ENCODE assay signal across 1 cellular context in the genomic region with DNA sequence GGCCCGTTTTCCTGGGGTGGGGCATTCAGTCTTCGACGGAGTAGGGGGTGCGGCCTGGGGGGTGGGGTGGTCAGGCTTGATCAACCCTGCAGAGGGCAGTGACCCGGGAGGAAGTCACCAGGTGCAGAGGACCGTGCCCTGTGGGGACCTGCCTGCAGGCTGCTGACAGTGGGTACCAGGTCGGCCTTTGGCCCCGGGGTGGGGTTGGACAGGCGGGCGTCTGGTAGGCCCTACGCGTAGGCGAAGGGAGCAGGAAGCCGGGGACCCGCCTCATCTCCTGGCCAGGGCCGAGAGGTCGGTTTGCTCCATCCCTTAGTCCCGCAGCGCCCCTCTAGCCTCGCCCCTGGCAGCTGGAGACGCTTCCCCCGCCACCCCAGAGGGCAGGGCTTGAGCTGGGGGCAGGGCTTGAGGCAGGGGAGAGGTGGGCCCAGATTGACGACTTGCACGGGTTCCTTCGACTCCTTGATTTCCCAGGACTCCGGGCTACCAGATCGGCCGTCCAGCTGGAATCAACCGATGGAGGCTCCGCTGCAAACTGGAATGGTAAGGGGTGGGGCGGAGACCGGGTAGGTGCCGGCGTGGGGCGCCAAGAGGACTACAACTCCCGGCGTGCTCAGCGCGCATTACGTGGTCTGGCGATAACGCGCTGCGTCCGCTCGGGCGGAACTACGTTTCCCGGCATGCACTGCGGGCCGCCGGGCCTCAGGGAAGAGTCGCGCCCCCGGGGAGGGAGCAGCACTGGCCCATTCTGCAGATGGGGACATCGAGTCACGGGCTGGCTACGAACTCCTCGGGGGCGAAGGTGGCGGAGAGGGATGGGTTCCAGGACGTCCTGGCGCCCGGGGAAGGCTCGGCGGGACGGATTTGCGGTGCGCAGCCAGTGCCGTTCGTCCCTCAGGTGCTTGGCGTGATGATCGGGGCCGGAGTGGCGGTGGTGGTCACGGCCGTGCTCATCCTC.
TF ChIP-seq lines count a peak whose summit lies in the region.

Gene PNPLA6, plus strand, starts transcription at position 683 of the 958 bp plus-strand sequence. Its CDS starts 72 bp downstream, at position 755.

TF ChIP-seq in HepG2, 621 proteins besides CTCF, POLR2A, EP300 and RAD21 (continued from another document and continues in another):
- TF ChIP-seq GPBP1L1 (CRISPR knock-in tag; IDR thresholded peaks at IDR 0.05) (no peak), ZNF879 (CRISPR knock-in tag; IDR thresholded peaks at IDR 0.05) (no peak), MYC (CRISPR knock-in tag; IDR thresholded peaks at IDR 0.05; ENCODE audit: borderline replicate concordance) (peak; percentile 75; the same call in 1 of the 2 replicates), ZNF430 (CRISPR knock-in tag; IDR thresholded peaks at IDR 0.05) (no peak), ZNF883 (CRISPR knock-in tag; IDR thresholded peaks at IDR 0.05; ENCODE audit: not compliant biosample characterization) (peak; percentile 76), ZFP36 (IDR thresholded peaks at IDR 0.05; ENCODE audit: borderline replicate concordance, low read depth, low read length, partially characterized antibody) (no peak), SMARCC2 (IDR thresholded peaks at IDR 0.05) (no peak), ZNF576 (CRISPR knock-in tag; IDR thresholded peaks at IDR 0.05) (no peak), ZNF17 (CRISPR knock-in tag; IDR thresholded peaks at IDR 0.05) (no peak), TCF12 (IDR thresholded peaks at IDR 0.05) (no peak), TCF12 (CRISPR knock-in tag; IDR thresholded peaks at IDR 0.05) (0 out of 2 replicates have a peak, but pooled peaks have one; percentile 10), NAIF1 (CRISPR knock-in tag; IDR thresholded peaks at IDR 0.05; ENCODE audit: borderline replicate concordance) (no peak), NFIB (CRISPR knock-in tag; IDR thresholded peaks at IDR 0.05; ENCODE audit: borderline replicate concordance) (no peak), GATAD2A (CRISPR knock-in tag; IDR thresholded peaks at IDR 0.05) (no peak), BCL6 (CRISPR knock-in tag; IDR thresholded peaks at IDR 0.05) (peak; percentile 32; the same call in 1 of the 2 replicates), KMT2A (CRISPR knock-in tag; IDR thresholded peaks at IDR 0.05) (no peak), ZUFSP (CRISPR knock-in tag; IDR thresholded peaks at IDR 0.05; ENCODE audit: borderline replicate concordance) (no peak), XBP1 (CRISPR knock-in tag; IDR thresholded peaks at IDR 0.05) (no peak), ZBTB38 (CRISPR knock-in tag; IDR thresholded peaks at IDR 0.05) (peak; percentile 81), GPN1 (CRISPR knock-in tag; IDR thresholded peaks at IDR 0.05; ENCODE audit: borderline replicate concordance) (no peak), TGIF2 (CRISPR knock-in tag; IDR thresholded peaks at IDR 0.05) (no peak), PAWR (CRISPR knock-in tag; IDR thresholded peaks at IDR 0.05; ENCODE audit: borderline replicate concordance) (peak; percentile 90; the same call in 1 of the 2 replicates), ZNF264 (CRISPR knock-in tag; IDR thresholded peaks at IDR 0.05) (no peak), RBFOX2 (IDR thresholded peaks at IDR 0.05; ENCODE audit: low read depth, low read length) (peak; percentile 82), SMAD3 (CRISPR knock-in tag; IDR thresholded peaks at IDR 0.05) (no peak), HNF4G (IDR thresholded peaks at IDR 0.05; ENCODE audit: borderline replicate concordance, low read depth, low read length) (no peak), HNF4G (CRISPR knock-in tag; IDR thresholded peaks at IDR 0.05; ENCODE audit: borderline replicate concordance, low read depth) (no peak), CREM (IDR thresholded peaks at IDR 0.05) (peak; percentile 99), CREM (CRISPR knock-in tag; IDR thresholded peaks at IDR 0.05) (no peak; the same call in 1 of the 2 replicates), SIX4 (CRISPR knock-in tag; IDR thresholded peaks at IDR 0.05) (peak; percentile 23; the same call in 1 of the 2 replicates), MTF1 (CRISPR knock-in tag; IDR thresholded peaks at IDR 0.05) (no peak)
- TF ChIP-seq, protein P1, sequence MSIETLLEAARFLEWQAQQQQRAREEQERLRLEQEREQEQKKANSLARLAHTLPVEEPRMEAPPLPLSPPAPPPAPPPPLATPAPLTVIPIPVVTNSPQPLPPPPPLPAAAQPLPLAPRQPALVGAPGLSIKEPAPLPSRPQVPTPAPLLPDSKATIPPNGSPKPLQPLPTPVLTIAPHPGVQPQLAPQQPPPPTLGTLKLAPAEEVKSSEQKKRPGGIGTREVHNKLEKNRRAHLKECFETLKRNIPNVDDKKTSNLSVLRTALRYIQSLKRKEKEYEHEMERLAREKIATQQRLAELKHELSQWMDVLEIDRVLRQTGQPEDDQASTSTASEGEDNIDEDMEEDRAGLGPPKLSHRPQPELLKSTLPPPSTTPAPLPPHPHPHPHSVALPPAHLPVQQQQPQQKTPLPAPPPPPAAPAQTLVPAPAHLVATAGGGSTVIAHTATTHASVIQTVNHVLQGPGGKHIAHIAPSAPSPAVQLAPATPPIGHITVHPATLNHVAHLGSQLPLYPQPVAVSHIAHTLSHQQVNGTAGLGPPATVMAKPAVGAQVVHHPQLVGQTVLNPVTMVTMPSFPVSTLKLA (IDR thresholded peaks at IDR 0.05) = no peak
- TF ChIP-seq, protein P2, sequence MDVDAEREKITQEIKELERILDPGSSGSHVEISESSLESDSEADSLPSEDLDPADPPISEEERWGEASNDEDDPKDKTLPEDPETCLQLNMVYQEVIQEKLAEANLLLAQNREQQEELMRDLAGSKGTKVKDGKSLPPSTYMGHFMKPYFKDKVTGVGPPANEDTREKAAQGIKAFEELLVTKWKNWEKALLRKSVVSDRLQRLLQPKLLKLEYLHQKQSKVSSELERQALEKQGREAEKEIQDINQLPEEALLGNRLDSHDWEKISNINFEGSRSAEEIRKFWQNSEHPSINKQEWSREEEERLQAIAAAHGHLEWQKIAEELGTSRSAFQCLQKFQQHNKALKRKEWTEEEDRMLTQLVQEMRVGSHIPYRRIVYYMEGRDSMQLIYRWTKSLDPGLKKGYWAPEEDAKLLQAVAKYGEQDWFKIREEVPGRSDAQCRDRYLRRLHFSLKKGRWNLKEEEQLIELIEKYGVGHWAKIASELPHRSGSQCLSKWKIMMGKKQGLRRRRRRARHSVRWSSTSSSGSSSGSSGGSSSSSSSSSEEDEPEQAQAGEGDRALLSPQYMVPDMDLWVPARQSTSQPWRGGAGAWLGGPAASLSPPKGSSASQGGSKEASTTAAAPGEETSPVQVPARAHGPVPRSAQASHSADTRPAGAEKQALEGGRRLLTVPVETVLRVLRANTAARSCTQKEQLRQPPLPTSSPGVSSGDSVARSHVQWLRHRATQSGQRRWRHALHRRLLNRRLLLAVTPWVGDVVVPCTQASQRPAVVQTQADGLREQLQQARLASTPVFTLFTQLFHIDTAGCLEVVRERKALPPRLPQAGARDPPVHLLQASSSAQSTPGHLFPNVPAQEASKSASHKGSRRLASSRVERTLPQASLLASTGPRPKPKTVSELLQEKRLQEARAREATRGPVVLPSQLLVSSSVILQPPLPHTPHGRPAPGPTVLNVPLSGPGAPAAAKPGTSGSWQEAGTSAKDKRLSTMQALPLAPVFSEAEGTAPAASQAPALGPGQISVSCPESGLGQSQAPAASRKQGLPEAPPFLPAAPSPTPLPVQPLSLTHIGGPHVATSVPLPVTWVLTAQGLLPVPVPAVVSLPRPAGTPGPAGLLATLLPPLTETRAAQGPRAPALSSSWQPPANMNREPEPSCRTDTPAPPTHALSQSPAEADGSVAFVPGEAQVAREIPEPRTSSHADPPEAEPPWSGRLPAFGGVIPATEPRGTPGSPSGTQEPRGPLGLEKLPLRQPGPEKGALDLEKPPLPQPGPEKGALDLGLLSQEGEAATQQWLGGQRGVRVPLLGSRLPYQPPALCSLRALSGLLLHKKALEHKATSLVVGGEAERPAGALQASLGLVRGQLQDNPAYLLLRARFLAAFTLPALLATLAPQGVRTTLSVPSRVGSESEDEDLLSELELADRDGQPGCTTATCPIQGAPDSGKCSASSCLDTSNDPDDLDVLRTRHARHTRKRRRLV (CRISPR knock-in tag; IDR thresholded peaks at IDR 0.05) = peak; percentile 58; the same call in 1 of the 2 replicates
- TF ChIP-seq, protein P3, sequence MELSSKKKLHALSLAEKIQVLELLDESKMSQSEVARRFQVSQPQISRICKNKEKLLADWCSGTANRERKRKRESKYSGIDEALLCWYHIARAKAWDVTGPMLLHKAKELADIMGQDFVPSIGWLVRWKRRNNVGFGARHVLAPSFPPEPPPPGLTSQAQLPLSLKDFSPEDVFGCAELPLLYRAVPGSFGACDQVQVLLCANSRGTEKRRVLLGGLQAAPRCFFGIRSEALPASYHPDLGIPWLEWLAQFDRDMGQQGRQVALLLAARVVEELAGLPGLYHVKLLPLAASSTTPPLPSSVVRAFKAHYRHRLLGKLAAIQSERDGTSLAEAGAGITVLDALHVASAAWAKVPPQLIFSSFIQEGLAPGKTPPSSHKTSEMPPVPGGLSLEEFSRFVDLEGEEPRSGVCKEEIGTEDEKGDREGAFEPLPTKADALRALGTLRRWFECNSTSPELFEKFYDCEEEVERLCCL (CRISPR knock-in tag; IDR thresholded peaks at IDR 0.05; ENCODE audit: borderline replicate concordance) = no peak
- TF ChIP-seq, protein P4, sequence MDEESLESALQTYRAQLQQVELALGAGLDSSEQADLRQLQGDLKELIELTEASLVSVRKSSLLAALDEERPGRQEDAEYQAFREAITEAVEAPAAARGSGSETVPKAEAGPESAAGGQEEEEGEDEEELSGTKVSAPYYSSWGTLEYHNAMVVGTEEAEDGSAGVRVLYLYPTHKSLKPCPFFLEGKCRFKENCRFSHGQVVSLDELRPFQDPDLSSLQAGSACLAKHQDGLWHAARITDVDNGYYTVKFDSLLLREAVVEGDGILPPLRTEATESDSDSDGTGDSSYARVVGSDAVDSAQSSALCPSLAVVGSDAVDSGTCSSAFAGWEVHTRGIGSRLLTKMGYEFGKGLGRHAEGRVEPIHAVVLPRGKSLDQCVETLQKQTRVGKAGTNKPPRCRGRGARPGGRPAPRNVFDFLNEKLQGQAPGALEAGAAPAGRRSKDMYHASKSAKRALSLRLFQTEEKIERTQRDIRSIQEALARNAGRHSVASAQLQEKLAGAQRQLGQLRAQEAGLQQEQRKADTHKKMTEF (CRISPR knock-in tag; IDR thresholded peaks at IDR 0.05) = peak; percentile 56
- TF ChIP-seq, protein P5, sequence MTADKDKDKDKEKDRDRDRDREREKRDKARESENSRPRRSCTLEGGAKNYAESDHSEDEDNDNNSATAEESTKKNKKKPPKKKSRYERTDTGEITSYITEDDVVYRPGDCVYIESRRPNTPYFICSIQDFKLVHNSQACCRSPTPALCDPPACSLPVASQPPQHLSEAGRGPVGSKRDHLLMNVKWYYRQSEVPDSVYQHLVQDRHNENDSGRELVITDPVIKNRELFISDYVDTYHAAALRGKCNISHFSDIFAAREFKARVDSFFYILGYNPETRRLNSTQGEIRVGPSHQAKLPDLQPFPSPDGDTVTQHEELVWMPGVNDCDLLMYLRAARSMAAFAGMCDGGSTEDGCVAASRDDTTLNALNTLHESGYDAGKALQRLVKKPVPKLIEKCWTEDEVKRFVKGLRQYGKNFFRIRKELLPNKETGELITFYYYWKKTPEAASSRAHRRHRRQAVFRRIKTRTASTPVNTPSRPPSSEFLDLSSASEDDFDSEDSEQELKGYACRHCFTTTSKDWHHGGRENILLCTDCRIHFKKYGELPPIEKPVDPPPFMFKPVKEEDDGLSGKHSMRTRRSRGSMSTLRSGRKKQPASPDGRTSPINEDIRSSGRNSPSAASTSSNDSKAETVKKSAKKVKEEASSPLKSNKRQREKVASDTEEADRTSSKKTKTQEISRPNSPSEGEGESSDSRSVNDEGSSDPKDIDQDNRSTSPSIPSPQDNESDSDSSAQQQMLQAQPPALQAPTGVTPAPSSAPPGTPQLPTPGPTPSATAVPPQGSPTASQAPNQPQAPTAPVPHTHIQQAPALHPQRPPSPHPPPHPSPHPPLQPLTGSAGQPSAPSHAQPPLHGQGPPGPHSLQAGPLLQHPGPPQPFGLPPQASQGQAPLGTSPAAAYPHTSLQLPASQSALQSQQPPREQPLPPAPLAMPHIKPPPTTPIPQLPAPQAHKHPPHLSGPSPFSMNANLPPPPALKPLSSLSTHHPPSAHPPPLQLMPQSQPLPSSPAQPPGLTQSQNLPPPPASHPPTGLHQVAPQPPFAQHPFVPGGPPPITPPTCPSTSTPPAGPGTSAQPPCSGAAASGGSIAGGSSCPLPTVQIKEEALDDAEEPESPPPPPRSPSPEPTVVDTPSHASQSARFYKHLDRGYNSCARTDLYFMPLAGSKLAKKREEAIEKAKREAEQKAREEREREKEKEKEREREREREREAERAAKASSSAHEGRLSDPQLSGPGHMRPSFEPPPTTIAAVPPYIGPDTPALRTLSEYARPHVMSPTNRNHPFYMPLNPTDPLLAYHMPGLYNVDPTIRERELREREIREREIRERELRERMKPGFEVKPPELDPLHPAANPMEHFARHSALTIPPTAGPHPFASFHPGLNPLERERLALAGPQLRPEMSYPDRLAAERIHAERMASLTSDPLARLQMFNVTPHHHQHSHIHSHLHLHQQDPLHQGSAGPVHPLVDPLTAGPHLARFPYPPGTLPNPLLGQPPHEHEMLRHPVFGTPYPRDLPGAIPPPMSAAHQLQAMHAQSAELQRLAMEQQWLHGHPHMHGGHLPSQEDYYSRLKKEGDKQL (CRISPR knock-in tag; IDR thresholded peaks at IDR 0.05; ENCODE audit: low read depth) = no peak
- TF ChIP-seq, protein P6, sequence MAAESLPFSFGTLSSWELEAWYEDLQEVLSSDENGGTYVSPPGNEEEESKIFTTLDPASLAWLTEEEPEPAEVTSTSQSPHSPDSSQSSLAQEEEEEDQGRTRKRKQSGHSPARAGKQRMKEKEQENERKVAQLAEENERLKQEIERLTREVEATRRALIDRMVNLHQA (CRISPR knock-in tag; IDR thresholded peaks at IDR 0.05) = no peak
